8 cellular contexts compared by ENCODE assay signal in the genomic region with DNA sequence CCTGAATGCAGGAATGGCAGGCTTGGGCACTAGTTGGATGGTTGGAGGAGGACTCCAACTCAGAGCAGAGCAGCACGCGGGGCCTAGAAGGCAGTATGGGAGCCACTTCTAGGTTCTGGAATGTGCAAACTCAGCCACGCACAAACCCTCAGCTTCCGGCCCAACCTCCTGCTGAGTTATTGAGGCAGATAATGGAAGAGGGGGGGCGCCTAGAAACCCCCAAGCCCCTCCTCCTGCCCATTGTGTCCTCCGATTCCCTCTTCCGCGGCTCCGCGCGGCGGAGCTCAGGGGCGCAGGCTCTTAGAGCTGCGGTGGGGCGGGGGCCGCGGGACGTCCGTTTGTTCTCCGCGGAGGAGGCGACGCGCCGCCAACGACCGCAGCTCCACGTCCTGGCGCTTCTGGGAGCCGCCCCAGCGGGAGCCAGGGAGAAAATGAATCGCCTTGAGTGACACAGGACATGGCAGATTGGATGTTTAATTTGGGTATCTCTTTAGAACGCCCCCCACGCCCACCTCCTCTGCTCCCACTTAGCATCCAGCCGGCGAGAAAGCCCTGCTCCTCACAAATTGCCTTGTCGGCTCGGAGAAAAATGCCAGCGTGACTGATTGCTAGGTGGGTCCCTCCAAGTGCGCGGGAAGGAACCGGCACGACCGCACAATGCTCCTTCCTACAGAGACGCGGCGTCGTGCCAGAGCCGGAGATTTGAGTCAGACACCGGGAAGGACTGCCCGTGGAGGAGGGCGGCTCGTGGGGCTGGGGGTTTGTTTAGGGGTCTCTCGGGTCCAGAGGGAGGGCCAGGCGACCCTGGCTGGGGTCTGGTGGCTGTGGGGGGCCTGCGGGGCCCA.
DNase-seq lines count a peak whose midpoint lies in the region; ATAC-seq and TF ChIP-seq lines count a peak whose summit lies in the region.

No MANE protein-coding gene starts in this region.

- no peaks in the 10 kb centered on the region for H3K36me3 Mint-ChIP-seq in activated CD4-positive, alpha-beta memory T cell treated with anti-CD3 and anti-CD28 coated beads, Interleukin-2, amount 10 ng/mL, durations not matched to agents 7 days and 5 days (ENCODE audit: low read depth)
- no peaks in the 10 kb centered on the region for H3K36me3 Mint-ChIP-seq in glutamatergic neuron (ENCODE audit: unreplicated experiment)

- no peaks in the 10 kb centered on the region for H3K9me3 Mint-ChIP-seq in activated CD4-positive, alpha-beta memory T cell treated with anti-CD3 and anti-CD28 coated beads, Interleukin-2, amount 10 ng/mL, durations not matched to agents 7 days and 5 days
- H3K9me3 Mint-ChIP-seq in glutamatergic neuron (ENCODE audit: unreplicated experiment): peaks cover 4% of the 10 kb centered on the region

- H3K27me3 Mint-ChIP-seq in activated CD4-positive, alpha-beta memory T cell treated with anti-CD3 and anti-CD28 coated beads, Interleukin-2, amount 10 ng/mL, durations not matched to agents 7 days and 5 days: peaks cover 62% of the 10 kb centered on the region
- peaks cover 2% of the 10 kb centered on the region for H3K27me3 Mint-ChIP-seq in glutamatergic neuron (ENCODE audit: unreplicated experiment)

- H3K4me3 Mint-ChIP-seq in activated CD4-positive, alpha-beta memory T cell treated with anti-CD3 and anti-CD28 coated beads, Interleukin-2, amount 10 ng/mL, durations not matched to agents 7 days and 5 days: peak overlapping the region; percentile 17
- H3K4me3 Mint-ChIP-seq in glutamatergic neuron (ENCODE audit: unreplicated experiment): peak overlapping the region; percentile 85

- CTCF ChIA-PET in activated CD4-positive, alpha-beta memory T cell treated with anti-CD3 and anti-CD28 coated beads, Interleukin-2, amount 10 ng/mL, durations not matched to agents 7 days and 5 days (lab: Charles Lee): no interaction called here

- H3K27ac Mint-ChIP-seq in activated CD4-positive, alpha-beta memory T cell treated with anti-CD3 and anti-CD28 coated beads, Interleukin-2, amount 10 ng/mL, durations not matched to agents 7 days and 5 days: no peak overlapping the region
- H3K27ac Mint-ChIP-seq in glutamatergic neuron (ENCODE audit: unreplicated experiment): no peak overlapping the region

- H3K4me1 Mint-ChIP-seq in activated CD4-positive, alpha-beta memory T cell treated with anti-CD3 and anti-CD28 coated beads, Interleukin-2, amount 10 ng/mL, durations not matched to agents 7 days and 5 days: peaks cover 6% of the 10 kb centered on the region
- no peaks in the 10 kb centered on the region for H3K4me1 Mint-ChIP-seq in glutamatergic neuron (ENCODE audit: low read depth, unreplicated experiment)

- POLR2A ChIA-PET in activated CD4-positive, alpha-beta memory T cell treated with anti-CD3 and anti-CD28 coated beads, Interleukin-2, amount 10 ng/mL, durations not matched to agents 7 days and 5 days (lab: Charles Lee): no interaction called here

- ATAC-seq in HG03196 (IDR thresholded peaks at IDR 0.05; ENCODE audit: unreplicated experiment): no peak
- ATAC-seq in GM21515 (IDR thresholded peaks at IDR 0.05; ENCODE audit: unreplicated experiment): no peak

- no peak for TF ChIP-seq CTCF in glutamatergic neuron (IDR thresholded peaks at IDR 0.05; ENCODE audit: partially characterized antibody, unreplicated experiment)

- DNase-seq in GM04503 (ENCODE audit: low read depth): peak; percentile 20
- DNase-seq in NCI-H1930 (lab: John Stamatoyannopoulos, UW): peak; percentile 38 to 59
- peak; percentile 18 for DNase-seq in activated CD4-positive, alpha-beta memory T cell treated with anti-CD3 and anti-CD28 coated beads, Interleukin-2, amount 10 ng/mL, durations not matched to agents 7 days and 5 days
- peak; percentile 53 for DNase-seq in glutamatergic neuron
- peak in 44 of 56 donors; percentile 32 to 84 (median 56) for DNase-seq in nucleus accumbens (lab: John Stamatoyannopoulos, UW)
- DNase-seq in SHP77 treated with DMSO at 0.1 percent for 48 hours (lab: John Stamatoyannopoulos, UW): no peak
